19 cellular contexts compared by ENCODE assay signal in genomic region chr17:45114117-45114932, GRCh38.
"Had no signal": no experiment of that assay in that cellular context is flagged by ENCODE, and none has a peak within 500 bp of the region (broad histone marks: within the 10 kb centered on the region; RNA-seq: fewer than 3 reads in every experiment).

No MANE protein-coding gene starts in this region.

- H3K4me1 ChIP-seq: upper lobe of left lung had no signal

- H3K36me3 ChIP-seq: cardiac muscle cell, right lobe of liver had no signal

- H3K27ac ChIP-seq: cardiac muscle cell, epithelial cell of prostate, right lobe of liver, spleen, upper lobe of left lung had no signal

- H3K9me3 ChIP-seq: psoas muscle, right lobe of liver, spleen, upper lobe of left lung had no signal

- DNase-seq: activated CD4-positive, alpha-beta T cell treated with anti-CD3 and anti-CD28 coated beads, Interleukin-2, amount 50 U/mL, for 4 hours; activated CD4-positive, CD25-positive, alpha-beta regulatory T cell treated with anti-CD3 and anti-CD28 coated beads, Interleukin-2, amount 50 U/mL, for 72 hours; activated naive CD4-positive, alpha-beta T cell; activated T-cell treated with anti-CD3 and anti-CD28 coated beads, Interleukin-2, amount 50 U/mL, for 48 hours; aorta; effector CD4-positive, alpha-beta T cell; hypothalamus; left cardiac atrium; mammary epithelial cell; spleen; stimulated activated CD4-positive, alpha-beta T cell treated with anti-CD3 and anti-CD28 coated beads, Interleukin-1b, Interleukin-23, amount 100 ng/mL, for 48 hours; stimulated activated naive B cell treated with anti-CD40 and anti-IgM and Interleukin-4, amounts not matched to agents 10 μg/mL and 1 μg/mL and 100 μg/mL, for 72 hours; substantia nigra; upper lobe of left lung had no signal

- H3K4me3 ChIP-seq: cardiac muscle cell, psoas muscle, right lobe of liver, spleen, upper lobe of left lung had no signal

- ATAC-seq: left cardiac atrium; natural killer cell treated with Interleukin-12 subunit alpha and Interleukin-12 subunit beta and Interleukin-15 and Interleukin-18, amount 100 ng/mL, for 72 hours; psoas muscle; right lobe of liver; stimulated activated naive B cell treated with anti-CD40 and anti-IgM and Interleukin-4, amounts not matched to agents 10 μg/mL and 1 μg/mL and 100 μg/mL, for 72 hours had no signal

- H3K27me3 ChIP-seq: cardiac muscle cell, right lobe of liver, spleen, upper lobe of left lung had no signal
